ENCODE assay signal across 10 cellular contexts in the genomic region with DNA sequence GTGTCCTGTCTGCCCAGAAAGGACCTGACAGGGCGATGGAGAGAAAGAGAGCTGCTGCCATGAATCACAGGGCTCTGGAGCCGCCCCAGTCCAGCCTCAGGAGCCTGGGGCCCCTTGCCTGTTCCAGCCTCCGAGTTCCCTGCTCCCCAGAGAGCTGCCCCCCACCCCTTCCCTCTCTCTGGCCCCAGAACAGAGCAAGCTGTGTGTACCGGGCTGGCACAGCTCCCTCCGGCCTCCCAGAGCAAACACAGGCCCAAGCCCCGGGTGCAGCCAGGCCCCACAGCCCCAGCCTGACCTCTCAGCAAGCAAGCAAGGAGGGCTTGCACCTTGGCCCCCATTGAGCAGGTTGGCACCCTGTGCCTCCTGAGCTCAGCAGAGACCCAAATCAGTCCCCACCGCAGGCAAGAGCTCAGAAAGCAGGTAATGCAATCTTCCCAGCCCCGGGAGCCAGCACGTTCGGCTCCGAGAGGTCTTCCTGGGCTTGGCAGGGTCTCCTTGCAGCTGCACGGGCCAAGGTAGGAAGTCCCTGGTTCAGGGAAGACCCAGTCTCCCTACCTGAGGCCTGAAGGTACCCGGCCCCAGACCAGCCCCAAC. TPM values are rescaled to one million over a fixed set of nuclear protein-coding genes. Genes with fewer than 3 reads are reported as not detected.
DNase-seq lines count a peak whose midpoint lies in the region; ATAC-seq, FAIRE-seq and TF ChIP-seq lines count a peak whose summit lies in the region.
"Had no signal": no experiment of that assay in that cellular context is flagged by ENCODE, and none has a peak within 500 bp of the region (broad histone marks: within the 10 kb centered on the region; RNA-seq: fewer than 3 reads in every experiment).

No MANE protein-coding gene starts in this region.

- H3K9ac ChIP-seq in parathyroid adenoma, result no peak overlapping the region

- no peak overlapping the region for H3K27ac ChIP-seq in CD4-positive, CD25-positive, alpha-beta regulatory T cell (ENCODE audit: insufficient read depth, low read length, poor library complexity, severe bottlenecking)
- no peak overlapping the region for H3K27ac ChIP-seq in parathyroid adenoma

- no peaks in the 10 kb centered on the region for H3K9me3 ChIP-seq in CD4-positive, CD25-positive, alpha-beta regulatory T cell (ENCODE audit: control insufficient read depth in 2 of 2, low read length in 2 of 2)
- H3K9me3 ChIP-seq in parathyroid adenoma (ENCODE audit: control insufficient read depth, low read length) (no peaks in the 10 kb centered on the region), BE2C (no peaks in the 10 kb centered on the region)

- no peak overlapping the region for H3K27ac Mint-ChIP-seq in CD4-positive, CD25-positive, alpha-beta regulatory T cell

- H3K4me3 ChIP-seq in CD4-positive, CD25-positive, alpha-beta regulatory T cell (ENCODE audit: low read depth, low read length), result no peak overlapping the region
- H3K4me3 ChIP-seq in WI38 (ENCODE audit: low read depth, low read length), result peak overlapping the region; percentile 69
- no peak overlapping the region for H3K4me3 ChIP-seq in parathyroid adenoma (ENCODE audit: low read depth, low read length)
- no peak overlapping the region for H3K4me3 ChIP-seq in BE2C (ENCODE audit: low read depth, low read length)

- no peaks in the 10 kb centered on the region for H3K79me2 ChIP-seq in parathyroid adenoma

- H3K27me3 Mint-ChIP-seq in CD4-positive, CD25-positive, alpha-beta regulatory T cell, result peaks cover 40% of the 10 kb centered on the region

- FAIRE-seq in GM12892 (lab: Jason Lieb, UNC), result no peak
- FAIRE-seq: GM12878 had no signal

- H3K36me3 Mint-ChIP-seq in CD4-positive, CD25-positive, alpha-beta regulatory T cell, result no peaks in the 10 kb centered on the region

- TF ChIP-seq CTCF in WI38 (IDR thresholded peaks at IDR 0.05; ENCODE audit: low read depth, low read length) (no peak), parathyroid adenoma (IDR thresholded peaks at IDR 0.05) (no peak), BE2C (IDR thresholded peaks at IDR 0.05; ENCODE audit: low read depth, low read length) (no peak)

- TF ChIP-seq POLR2A in GM12892 (IDR thresholded peaks at IDR 0.05; ENCODE audit: low read depth, low read length), result no peak

- no peak for DNase-seq in CD4-positive, CD25-positive, alpha-beta regulatory T cell
- DNase-seq in globus pallidus (ENCODE audit: low spot score), result peak; percentile 94
- no peak for DNase-seq in BE2C
- DNase-seq in GM12892 (ENCODE audit: insufficient read length), result no peak
- DNase-seq: NCI-H1048 had no signal

- H2AFZ ChIP-seq in parathyroid adenoma, result no peak overlapping the region

- no peak for ATAC-seq in CD4-positive, CD25-positive, alpha-beta regulatory T cell (ENCODE audit: low read depth in 2 of 2)
- ATAC-seq in HG03520 (IDR thresholded peaks at IDR 0.05; ENCODE audit: unreplicated experiment) (no peak), HG02798 (IDR thresholded peaks at IDR 0.05; ENCODE audit: poor library complexity, unreplicated experiment) (no peak)

- peaks cover 21% of the 10 kb centered on the region for H3K4me1 ChIP-seq in CD4-positive, CD25-positive, alpha-beta regulatory T cell (ENCODE audit: control insufficient read depth, insufficient read depth, low read length, poor library complexity, severe bottlenecking)
- H3K4me1 ChIP-seq in parathyroid adenoma, result peaks cover 5% of the 10 kb centered on the region
- H3K4me1 ChIP-seq in BE2C, result no peaks in the 10 kb centered on the region; the same call in 1 of the 2 replicates

- H3K9me3 Mint-ChIP-seq in CD4-positive, CD25-positive, alpha-beta regulatory T cell, result no peaks in the 10 kb centered on the region

- peak overlapping the region in 3 of 4 donors; percentile 38 to 54 (median 54) for H3K4me3 Mint-ChIP-seq in CD4-positive, CD25-positive, alpha-beta regulatory T cell

- peaks cover 0 to 12% (median 3%) of the 10 kb centered on the region in 4 donors for H3K4me1 Mint-ChIP-seq in CD4-positive, CD25-positive, alpha-beta regulatory T cell

- H3K4me2 ChIP-seq in parathyroid adenoma (ENCODE audit: low read length), result peak overlapping the region; percentile 81

- peaks cover 17% of the 10 kb centered on the region for H3K27me3 ChIP-seq in CD4-positive, CD25-positive, alpha-beta regulatory T cell (ENCODE audit: control insufficient read depth, insufficient read depth, low read length)
- H3K27me3 ChIP-seq in parathyroid adenoma (ENCODE audit: control insufficient read depth, insufficient read depth, low read length) (no peaks in the 10 kb centered on the region), BE2C (no peaks in the 10 kb centered on the region)

- H3K36me3 ChIP-seq in CD4-positive, CD25-positive, alpha-beta regulatory T cell (ENCODE audit: control insufficient read depth, insufficient read depth, low read length), result no peaks in the 10 kb centered on the region
- H3K36me3 ChIP-seq in parathyroid adenoma (ENCODE audit: control insufficient read depth, insufficient read depth, low read length), result no peaks in the 10 kb centered on the region
- no peaks in the 10 kb centered on the region for H3K36me3 ChIP-seq in BE2C

RNA-seq across cellular contexts. Expression of a gene that starts 1.4 kb away (rescaled TPM):
- total RNA-seq in CD4-positive, CD25-positive, alpha-beta regulatory T cell, result not detected
- polyA plus RNA-seq in CD4-positive, CD25-positive, alpha-beta regulatory T cell, result under 1 TPM in 1 of 4 donors, not detected in 3; 0.85 TPM
- polyA plus RNA-seq in BE2C (2012; ENCODE audit: insufficient read depth, insufficient read length, low read depth), result 9.2 TPM
- 1.2 TPM for polyA plus RNA-seq in GM12892 (2012; ENCODE audit: missing spikeins)

RNA-seq across cellular contexts. Expression of a gene that starts 8.1 kb away (rescaled TPM):
- total RNA-seq in CD4-positive, CD25-positive, alpha-beta regulatory T cell, result 169 TPM
- 100 to 1,000 TPM; 102 to 113 (median 109) TPM for polyA plus RNA-seq in CD4-positive, CD25-positive, alpha-beta regulatory T cell
- 64.1 TPM for polyA plus RNA-seq in BE2C (2012; ENCODE audit: insufficient read depth, insufficient read length, low read depth)
- 40.7 TPM for polyA plus RNA-seq in GM12892 (2012; ENCODE audit: missing spikeins)

RNA-seq across cellular contexts. Expression of a gene that starts 30.0 kb away (rescaled TPM):
- total RNA-seq in CD4-positive, CD25-positive, alpha-beta regulatory T cell, result 81.7 TPM
- 10 to 100 TPM; 55.3 to 93.9 (median 60.0) TPM for polyA plus RNA-seq in CD4-positive, CD25-positive, alpha-beta regulatory T cell
- 22.1 TPM for polyA plus RNA-seq in BE2C (2012; ENCODE audit: insufficient read depth, insufficient read length, low read depth)
- 130 TPM for polyA plus RNA-seq in GM12892 (2012; ENCODE audit: missing spikeins)
